In the genomic region with DNA sequence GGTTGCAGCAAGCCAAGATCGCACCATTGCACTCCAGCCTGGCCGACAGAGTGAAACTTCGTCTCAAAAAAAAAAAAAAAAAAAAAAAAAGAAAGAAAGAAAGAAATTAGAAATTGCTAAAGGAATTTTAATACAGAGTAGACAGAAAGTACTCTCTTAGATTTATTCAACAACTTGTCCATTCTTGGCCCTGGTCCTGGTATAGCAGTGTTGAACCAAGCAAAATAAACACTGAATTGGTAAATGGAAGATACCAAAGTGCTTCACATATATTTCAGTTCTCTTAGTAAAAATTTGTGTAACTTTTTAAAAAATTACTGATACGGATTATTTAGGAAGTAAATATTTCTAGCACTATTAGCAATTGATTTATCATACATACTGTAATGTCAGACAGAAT, we compare ENCODE assay signal across 23 cellular contexts.
DNase-seq lines count a peak whose midpoint lies in the region; ATAC-seq, FAIRE-seq and TF ChIP-seq lines count a peak whose summit lies in the region.
"Had no signal": no experiment of that assay in that cellular context is flagged by ENCODE, and none has a peak within 500 bp of the region (broad histone marks: within the 10 kb centered on the region; RNA-seq: fewer than 3 reads in every experiment).

No MANE protein-coding gene starts in this region.

- FAIRE-seq in HepG2 (lab: Jason Lieb, UNC) = no peak
- FAIRE-seq: A549, GM12878, GM12892, GM18507 had no signal

- H3K4me1 ChIP-seq in liver (ENCODE audit: control insufficient read depth in 4 of 4, insufficient read depth in 4 of 4, low read length in 3 of 4) (peaks cover 8 to 30% (median 24%) of the 10 kb centered on the region in 4 donors), HepG2 (ENCODE audit: insufficient read depth, low read length) (no peaks in the 10 kb centered on the region), upper lobe of left lung (peaks cover 0 to 14% (median 4%) of the 10 kb centered on the region in 4 donors)
- H3K4me1 ChIP-seq: A549; BLaER1 treated with 17β-estradiol and CSF1 and Interleukin-3, amounts not matched to agents 10 nM and 100 nM had no signal

- H3K9ac ChIP-seq in liver (ENCODE audit: low read depth in 1 of 2, low read length in 2 of 2) (no peak overlapping the region), HepG2 (ENCODE audit: insufficient read depth, low read depth, low read length) (no peak overlapping the region)
- H3K9ac ChIP-seq: BLaER1 treated with 17β-estradiol and CSF1 and Interleukin-3, amounts not matched to agents 10 nM and 100 nM had no signal

- H4K20me1 ChIP-seq in HepG2 (ENCODE audit: insufficient read depth, low read length) = no peaks in the 10 kb centered on the region
- H4K20me1 ChIP-seq: BLaER1 treated with 17β-estradiol and CSF1 and Interleukin-3, amounts not matched to agents 10 nM and 100 nM had no signal

- POLR2A ChIA-PET in HepG2 (lab: Yijun Ruan, JAX) = no interaction called here

- H3K36me3 ChIP-seq in liver (ENCODE audit: control insufficient read depth in 4 of 4, insufficient read depth in 3 of 4, low read depth in 1 of 4, low read length in 3 of 4) = no peaks in the 10 kb centered on the region
- no peaks in the 10 kb centered on the region for H3K36me3 ChIP-seq in HepG2 (replicated peaks in 1 of 2; ENCODE audit: control insufficient read depth in 1 of 2, insufficient read depth in 2 of 2, low read length in 2 of 2)
- H3K36me3 ChIP-seq in upper lobe of left lung = no peaks in the 10 kb centered on the region
- H3K36me3 ChIP-seq: BLaER1 treated with 17β-estradiol and CSF1 and Interleukin-3, amounts not matched to agents 10 nM and 100 nM had no signal

- H2AFZ ChIP-seq in HepG2 (ENCODE audit: low read length) = no peak overlapping the region

- H3K27me3 ChIP-seq in liver (ENCODE audit: control insufficient read depth in 4 of 4, insufficient read depth in 4 of 4, low read length in 3 of 4) = no peaks in the 10 kb centered on the region
- H3K27me3 ChIP-seq in HepG2 (ENCODE audit: control insufficient read depth in 1 of 2, insufficient read depth in 2 of 2, low read length in 2 of 2) = no peaks in the 10 kb centered on the region
- no peaks in the 10 kb centered on the region for H3K27me3 ChIP-seq in upper lobe of left lung
- H3K27me3 ChIP-seq: BLaER1 treated with 17β-estradiol and CSF1 and Interleukin-3, amounts not matched to agents 10 nM and 100 nM had no signal

- H3K9me3 ChIP-seq in liver (ENCODE audit: control insufficient read depth in 4 of 4, low read length in 3 of 4) = no peaks in the 10 kb centered on the region
- H3K9me3 ChIP-seq in HepG2 (ENCODE audit: low read length) = no peaks in the 10 kb centered on the region
- no peaks in the 10 kb centered on the region for H3K9me3 ChIP-seq in upper lobe of left lung
- H3K9me3 ChIP-seq: A549; BLaER1 treated with 17β-estradiol and CSF1 and Interleukin-3, amounts not matched to agents 10 nM and 100 nM; Caco-2 had no signal

- no peaks in the 10 kb centered on the region for H3K79me2 ChIP-seq in HepG2 (ENCODE audit: insufficient read depth, low read length)

- H3K27ac ChIP-seq in liver (ENCODE audit: low read depth in 1 of 2, low read length in 2 of 2) (no peak overlapping the region), HepG2 (ENCODE audit: extremely low read length, insufficient read depth, low read length) (no peak overlapping the region), upper lobe of left lung (no peak overlapping the region)
- H3K27ac ChIP-seq: 22Rv1; A549; BLaER1 treated with 17β-estradiol and CSF1 and Interleukin-3, amounts not matched to agents 10 nM and 100 nM; C4-2B had no signal

- DNase-seq in HepG2 (ENCODE audit: low spot score) (no peak), left lobe of liver (ENCODE audit: low spot score) (no peak), upper lobe of left lung (no peak)
- no peak for DNase-seq in activated CD8-positive, alpha-beta memory T cell treated with anti-CD3 and anti-CD28 coated beads, Interleukin-2, amount 50 U/mL, for 48 hours
- DNase-seq: AML-193; Caco-2; CD4-positive, alpha-beta T cell; CD8-positive, alpha-beta T cell; DMS 273 treated with DMSO at 0.1 percent for 48 hours; DMS153; DMS53; DMS79; DND-41; EL; GDM1 had no signal

- no TSS peak for BruUV-seq in HepG2 (replicated peaks; lab: Mats Ljungman, UMichigan)

- ATAC-seq in HepG2 (no peak), left lobe of liver (peak; percentile 83), upper lobe of left lung (ENCODE audit: low FRiP score in 2 of 2) (no peak)
- ATAC-seq: A549; CD8-positive, alpha-beta T cell; GM12878 had no signal

- no peak for TF ChIP-seq EP300 in HepG2 (IDR thresholded peaks at IDR 0.05; ENCODE audit: low read depth in 2 of 2, low read length in 2 of 2)
- TF ChIP-seq EP300 in HepG2 (CRISPR knock-in tag; IDR thresholded peaks at IDR 0.05; ENCODE audit: borderline replicate concordance) = no peak
- no peak for TF ChIP-seq EP300 in upper lobe of left lung (IDR thresholded peaks at IDR 0.05)

- H3K4me3 ChIP-seq in liver (ENCODE audit: low read depth in 1 of 3, low read length in 3 of 3) (no peak overlapping the region), HepG2 (replicated peaks in 1 of 3; ENCODE audit: insufficient read depth in 1 of 3, low read depth in 2 of 3, low read length in 3 of 3) (no peak overlapping the region), upper lobe of left lung (no peak overlapping the region)
- H3K4me3 ChIP-seq: A549; BLaER1 treated with 17β-estradiol and CSF1 and Interleukin-3, amounts not matched to agents 10 nM and 100 nM; GM12878 had no signal

- WGBS in liver = 78% methylated on average over 4 of the region's 4 CpGs
- 38% methylated on average over 4 of the region's 4 CpGs for WGBS in HepG2 (ENCODE audit: low lambda C conversion rate)
- WGBS in upper lobe of left lung, 2 donors = 76 to 83% methylated on average over 4 of the region's 4 CpGs

- no peak for TF ChIP-seq RAD21 in liver (IDR thresholded peaks at IDR 0.05)
- no peak for TF ChIP-seq RAD21 in HepG2 (CRISPR knock-in tag; IDR thresholded peaks at IDR 0.05)

- TF ChIP-seq POLR2A in HepG2 (IDR thresholded peaks at IDR 0.05; ENCODE audit: insufficient read depth in 1 of 2, low read depth in 2 of 2, low read length in 2 of 2) = no peak
- TF ChIP-seq POLR2A in upper lobe of left lung (IDR thresholded peaks at IDR 0.05) = no peak

- CTCF ChIA-PET in HepG2 (lab: Yijun Ruan, JAX; ENCODE audit: low intra/inter-chr PET ratio, low total read pairs) = no interaction called here

- in situ Hi-C loops in HepG2 (cut with HindIII; ENCODE audit: extremely low pct_ligation_motif_present, low pct_unique_long_range_greater_than_20kb) = no loop called here

- TF ChIP-seq CTCF in liver (IDR thresholded peaks at IDR 0.05; ENCODE audit: low read depth, low read length, missing input control) = no peak
- no peak for TF ChIP-seq CTCF in HepG2 (CRISPR knock-in tag; IDR thresholded peaks at IDR 0.05)
- no peak for TF ChIP-seq CTCF in upper lobe of left lung (IDR thresholded peaks at IDR 0.05)

- intact Hi-C loops in HepG2 (cut with micrococcal nuclease; ENCODE audit: unreplicated experiment) = no loop called here

- H3K4me2 ChIP-seq in HepG2 (ENCODE audit: low read depth, low read length) = no peak overlapping the region
- H3K4me2 ChIP-seq: A549; BLaER1 treated with 17β-estradiol and CSF1 and Interleukin-3, amounts not matched to agents 10 nM and 100 nM had no signal

TF ChIP-seq in liver, 16 proteins besides CTCF, POLR2A, EP300 and RAD21:
- TF ChIP-seq GABPA (IDR thresholded peaks at IDR 0.05 in 1 of 2, conservative IDR thresholded peaks at IDR 0.05 in 1 of 2) (no peak), FOXA2 (IDR thresholded peaks at IDR 0.05) (peak; percentile 55), SP1 (IDR thresholded peaks at IDR 0.05) (no peak), FOXA1 (IDR thresholded peaks at IDR 0.05) (peak; percentile 14), TAF1 (conservative IDR thresholded peaks at IDR 0.05) (no peak), HNF4G (IDR thresholded peaks at IDR 0.05) (no peak), EGR1 (IDR thresholded peaks at IDR 0.05; ENCODE audit: low read depth in 2 of 2) (no peak), ATF3 (IDR thresholded peaks at IDR 0.05) (no peak), HNF4A (conservative IDR thresholded peaks at IDR 0.05) (peak; percentile 13 to 27), RXRA (IDR thresholded peaks at IDR 0.05) (no peak)

TF ChIP-seq in HepG2, 621 proteins besides CTCF, POLR2A, EP300 and RAD21:
- TF ChIP-seq IKZF4 (CRISPR knock-in tag; IDR thresholded peaks at IDR 0.05; ENCODE audit: borderline replicate concordance, low read depth, not compliant biosample characterization) = no peak
